ENCODE assay signal across 8 cellular contexts in genomic region chr10:68153473-68154210, GRCh38. TPM values are rescaled to one million over a fixed set of nuclear protein-coding genes. Genes with fewer than 3 reads are reported as not detected.
DNase-seq lines count a peak whose midpoint lies in the region; ATAC-seq and TF ChIP-seq lines count a peak whose summit lies in the region.

No MANE protein-coding gene starts in this region.

- no peaks in the 10 kb centered on the region for H3K36me3 ChIP-seq in HUES64 (ENCODE audit: insufficient read depth, low read length)
- H3K36me3 ChIP-seq in CD4-positive, alpha-beta memory T cell (ENCODE audit: insufficient read depth, low read length), result no peaks in the 10 kb centered on the region

- H3K9me3 ChIP-seq in HUES64 (ENCODE audit: insufficient read depth, low read depth, low read length), result no peaks in the 10 kb centered on the region
- H3K9me3 ChIP-seq in CD4-positive, alpha-beta memory T cell (ENCODE audit: control insufficient read depth in 1 of 2, low read length in 2 of 2), result no peaks in the 10 kb centered on the region

- no peaks in the 10 kb centered on the region for H3K36me3 Mint-ChIP-seq in natural killer cell
- no peaks in the 10 kb centered on the region for H3K36me3 Mint-ChIP-seq in CD4-positive, alpha-beta memory T cell

- peaks cover 21% of the 10 kb centered on the region for H3K4me1 ChIP-seq in HUES64 (ENCODE audit: insufficient read depth, low read length)
- no peaks in the 10 kb centered on the region for H3K4me1 ChIP-seq in CD4-positive, alpha-beta memory T cell (ENCODE audit: insufficient read depth, low read length)

- 16% methylated on average over 7 of the region's 8 CpGs for WGBS in HUES64

- CTCF ChIA-PET in CD4-positive, alpha-beta memory T cell (lab: Charles Lee; ENCODE audit: partially characterized antibody), result interaction anchor here (1.2 to 7.8 kb wide), 5 partner anchors 17 to 369 kb away, joined by 4 to 190 read pairs (median 11); no protein-coding TSS in a partner anchor

- peak overlapping the region; percentile 93 for H3K27ac ChIP-seq in HUES64 (ENCODE audit: low read depth, low read length)
- no peak overlapping the region for H3K27ac ChIP-seq in CD4-positive, alpha-beta memory T cell (ENCODE audit: low read depth, low read length)

- H3K27me3 ChIP-seq in HUES64 (ENCODE audit: insufficient read depth, low read length), result no peaks in the 10 kb centered on the region
- H3K27me3 ChIP-seq in CD4-positive, alpha-beta memory T cell (ENCODE audit: insufficient read depth, low read length), result no peaks in the 10 kb centered on the region

- no peak for TF ChIP-seq CTCF in natural killer cell (IDR thresholded peaks at IDR 0.05)

- peaks cover 2 to 25% of the 10 kb centered on the region in 2 donors for H3K27me3 Mint-ChIP-seq in natural killer cell (ENCODE audit: low read depth in 2 of 2)
- H3K27me3 Mint-ChIP-seq in CD4-positive, alpha-beta memory T cell, result peaks cover 0 to 7% of the 10 kb centered on the region in 2 donors

- intact Hi-C loops in natural killer cell (cut with micrococcal nuclease), result no loop called here
- intact Hi-C loops in CD4-positive, alpha-beta memory T cell (cut with micrococcal nuclease), result no loop called here

- H3K9me3 Mint-ChIP-seq in natural killer cell, result no peaks in the 10 kb centered on the region
- no peaks in the 10 kb centered on the region for H3K9me3 Mint-ChIP-seq in CD4-positive, alpha-beta memory T cell

- peak; percentile 61 for ATAC-seq in stimulated activated naive CD8-positive, alpha-beta T cell treated with anti-CD3 and anti-CD28 coated beads, Interleukin-15, Interleukin-2, amounts not matched to agents 100 U/mL and 50 U/mL, for 24 hours
- no peak for ATAC-seq in natural killer cell

- H3K4me1 Mint-ChIP-seq in natural killer cell, result no peaks in the 10 kb centered on the region
- H3K4me1 Mint-ChIP-seq in CD4-positive, alpha-beta memory T cell, result peaks cover 0 to 1% (median 0%) of the 10 kb centered on the region in 4 donors

- DNase-seq in DMS79 (lab: John Stamatoyannopoulos, UW) (peak; percentile 4), amniotic epithelial cell (ENCODE audit: low read depth) (peak; percentile 95), iPS DF 4.7 (ENCODE audit: extremely low read depth, low spot score) (peak; percentile 81), natural killer cell (no peak), NCI-H187 treated with DMSO at 0.1 percent for 48 hours (lab: John Stamatoyannopoulos, UW) (no peak)
- DNase-seq in stimulated activated naive CD8-positive, alpha-beta T cell treated with anti-CD3 and anti-CD28 coated beads, Interleukin-15, Interleukin-2, amounts not matched to agents 100 U/mL and 50 U/mL, for 24 hours, result no peak
- DNase-seq in CD4-positive, alpha-beta memory T cell, result no peak

- peak overlapping the region; percentile 52; the same call in 1 of the 2 replicates for H3K9ac ChIP-seq in HUES64 (ENCODE audit: low read depth, low read length)

- no peak overlapping the region for H3K4me3 Mint-ChIP-seq in natural killer cell
- no peak overlapping the region for H3K4me3 Mint-ChIP-seq in CD4-positive, alpha-beta memory T cell

- peak overlapping the region; percentile 20 for H3K4me3 ChIP-seq in HUES64 (ENCODE audit: low read length)
- no peak overlapping the region for H3K4me3 ChIP-seq in CD4-positive, alpha-beta memory T cell (ENCODE audit: low read length in 2 of 2)

- POLR2A ChIA-PET in CD4-positive, alpha-beta memory T cell (lab: Charles Lee; ENCODE audit: partially characterized antibody), result no interaction called here

- no peak overlapping the region for H3K27ac Mint-ChIP-seq in natural killer cell
- H3K27ac Mint-ChIP-seq in CD4-positive, alpha-beta memory T cell, result peak overlapping the region in 1 of 7 donors; percentile 43

RNA-seq across cellular contexts. Expression of gene MYPN, which starts 44.4 kb away (rescaled TPM):
- not detected for polyA plus RNA-seq in HUES64 (2013, experiment 1 of 2)
- polyA plus RNA-seq in HUES64 (2013, experiment 2 of 2), result not detected
- total RNA-seq in natural killer cell, result not detected
- not detected for total RNA-seq in CD4-positive, alpha-beta memory T cell
- polyA plus RNA-seq in CD4-positive, alpha-beta memory T cell, result not detected

Comparison
In these comparisons a context has a peak if more than half of its experiments do, and no peak if none do; other contexts are left out.
1. DNase-seq: peak in DMS79 (single experiment), amniotic epithelial cell (single experiment) and iPS DF 4.7 (single experiment); none in stimulated activated naive CD8-positive, alpha-beta T cell treated with anti-CD3 and anti-CD28 coated beads, Interleukin-15, Interleukin-2, amounts not matched to agents 100 U/mL and 50 U/mL, for 24 hours (single experiment), natural killer cell (single experiment), CD4-positive, alpha-beta memory T cell (0 of 5) and NCI-H187 treated with DMSO at 0.1 percent for 48 hours (single experiment).